Comparison of ENCODE assay signal across 21 cellular contexts in genomic region chr2:106825161-106825560, GRCh38.
"Had no signal": no experiment of that assay in that cellular context is flagged by ENCODE, and none has a peak within 500 bp of the region (broad histone marks: within the 10 kb centered on the region; RNA-seq: fewer than 3 reads in every experiment).

No MANE protein-coding gene starts in this region.

- DNase-seq: activated CD4-positive, CD25-positive, alpha-beta regulatory T cell treated with anti-CD3 and anti-CD28 coated beads, Interleukin-2, amount 50 U/mL, for 72 hours; activated gamma-delta T cell treated with Interleukin-2 at 50 U/mL for 16 hours; activated T-cell treated with anti-CD3 and anti-CD28 coated beads, Interleukin-2, amount 50 U/mL, for 1 hour; effector CD4-positive, alpha-beta T cell; erythroblast; foreskin fibroblast; immature natural killer cell; left cardiac atrium; ovary; stimulated activated CD4-positive, alpha-beta T cell treated with anti-CD3 and anti-CD28 coated beads, Interleukin-12 subunit alpha, Interleukin-12 subunit beta, amount 100 ng/mL, for 4 hours; stimulated activated CD4-positive, alpha-beta T cell treated with anti-CD3 and anti-CD28 coated beads, Interleukin-4, amount 100 ng/mL, for 4 hours; stimulated activated naive CD8-positive, alpha-beta T cell treated with anti-CD3 and anti-CD28 coated beads, Interleukin-15, Interleukin-2, amounts not matched to agents 100 U/mL and 50 U/mL, for 24 hours; T-cell; upper lobe of left lung; WERI-Rb-1 had no signal

- ATAC-seq: activated naive CD4-positive, alpha-beta T cell treated with anti-CD3 and anti-CD28 coated beads, Interleukin-2, amount 50 U/mL, for 72 hours; left cardiac atrium; natural killer cell treated with Interleukin-12 subunit alpha and Interleukin-12 subunit beta and Interleukin-15 and Interleukin-18, amount 100 ng/mL, for 72 hours; stimulated activated naive CD8-positive, alpha-beta T cell treated with anti-CD3 and anti-CD28 coated beads, Interleukin-15, Interleukin-2, amounts not matched to agents 100 U/mL and 50 U/mL, for 24 hours; T-cell had no signal

- H3K27ac Mint-ChIP-seq: activated naive CD4-positive, alpha-beta T cell treated with anti-CD3 and anti-CD28 coated beads, Interleukin-2, amount 50 U/mL, for 72 hours; immature natural killer cell; memory B cell; natural killer cell treated with Interleukin-12 subunit alpha and Interleukin-12 subunit beta and Interleukin-15 and Interleukin-18, amount 100 ng/mL, for 72 hours; T-cell had no signal

- H3K4me1 Mint-ChIP-seq: immature natural killer cell, T-cell had no signal

- H3K27me3 ChIP-seq: cardiac muscle cell, ovary, right atrium auricular region, upper lobe of left lung had no signal

- H3K4me3 Mint-ChIP-seq: immature natural killer cell; memory B cell; natural killer cell treated with Interleukin-12 subunit alpha and Interleukin-12 subunit beta and Interleukin-15 and Interleukin-18, amount 100 ng/mL, for 72 hours; T-cell had no signal

- H3K27ac ChIP-seq: cardiac muscle cell, ovary, prostate gland, right atrium auricular region, upper lobe of left lung, WERI-Rb-1 had no signal

- H3K36me3 Mint-ChIP-seq: activated naive CD4-positive, alpha-beta T cell treated with anti-CD3 and anti-CD28 coated beads, Interleukin-2, amount 50 U/mL, for 72 hours; memory B cell; natural killer cell treated with Interleukin-12 subunit alpha and Interleukin-12 subunit beta and Interleukin-15 and Interleukin-18, amount 100 ng/mL, for 72 hours; T-cell had no signal

- H3K4me1 ChIP-seq: prostate gland, right atrium auricular region, upper lobe of left lung had no signal

- H3K4me3 ChIP-seq: cardiac muscle cell, ovary, prostate gland, right atrium auricular region, upper lobe of left lung had no signal

- H3K27me3 Mint-ChIP-seq: memory B cell; natural killer cell treated with Interleukin-12 subunit alpha and Interleukin-12 subunit beta and Interleukin-15 and Interleukin-18, amount 100 ng/mL, for 72 hours; T-cell had no signal

- H3K36me3 ChIP-seq: cardiac muscle cell, ovary, prostate gland, right atrium auricular region, upper lobe of left lung, WERI-Rb-1 had no signal

- H3K9me3 ChIP-seq: ovary, prostate gland had no signal
